In genomic region chr6:37145443-37145842, GRCh38 we compare ENCODE assay signal across 1 cellular context.
TF ChIP-seq lines count a peak whose summit lies in the region.

No MANE protein-coding gene starts in this region.

TF ChIP-seq in HepG2, 621 proteins besides CTCF, POLR2A, EP300 and RAD21 (continued from another document):
- TF ChIP-seq PRDM10 (CRISPR knock-in tag; IDR thresholded peaks at IDR 0.05; ENCODE audit: low read depth) (no peak), TEAD3 (CRISPR knock-in tag; optimal IDR thresholded peaks at IDR 0.05; ENCODE audit: borderline replicate concordance) (no peak), ZNF766 (CRISPR knock-in tag; IDR thresholded peaks at IDR 0.05; ENCODE audit: borderline replicate concordance) (0 out of 2 replicates have a peak, but pooled peaks have one; percentile 0), ZNF501 (CRISPR knock-in tag; IDR thresholded peaks at IDR 0.05) (peak; percentile 29; the same call in 1 of the 2 replicates), TP53 (CRISPR knock-in tag; conservative IDR thresholded peaks at IDR 0.05) (no peak), FOSL2 (CRISPR knock-in tag; IDR thresholded peaks at IDR 0.05) (peak; percentile 77), HNRNPLL (IDR thresholded peaks at IDR 0.05; ENCODE audit: low read depth, low read length, poor library complexity, severe bottlenecking) (no peak)
